2 cellular contexts compared by ENCODE assay signal in the genomic region with DNA sequence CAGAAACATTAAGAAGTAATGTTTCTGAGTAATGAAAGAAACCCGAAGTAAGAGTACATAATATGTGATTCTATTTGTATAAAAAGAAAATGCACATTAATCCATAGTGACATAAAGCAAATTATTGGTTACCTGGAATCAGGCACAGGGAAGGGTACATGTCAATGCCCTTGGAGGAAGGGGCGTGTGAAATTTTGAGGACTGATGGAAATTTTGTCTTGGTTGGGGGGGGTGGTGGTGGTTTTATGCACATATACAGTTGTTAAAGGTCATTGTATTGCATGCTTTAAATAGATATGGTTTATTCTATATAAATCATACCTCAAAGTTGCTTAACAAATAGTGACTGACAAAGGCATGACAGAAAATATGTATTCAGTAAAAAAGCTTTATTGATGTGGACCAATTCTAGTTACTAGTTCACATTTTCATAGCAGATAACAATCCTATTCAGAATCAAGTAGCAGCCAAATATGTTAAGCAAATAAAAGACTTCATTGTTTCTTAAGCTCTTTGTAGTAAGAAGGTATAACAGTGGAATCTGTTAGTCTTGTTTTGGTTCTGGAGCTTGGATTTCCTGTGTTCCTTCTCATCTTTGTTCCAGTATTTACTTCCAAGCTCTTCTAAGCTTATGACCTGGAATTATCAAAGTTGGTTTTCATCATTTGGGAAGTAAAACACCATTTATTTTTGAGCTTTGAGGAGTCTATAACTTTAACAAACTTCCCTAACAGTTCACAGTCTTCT.
TF ChIP-seq lines count a peak whose summit lies in the region.

No MANE protein-coding gene starts in this region.

TF ChIP-seq in SK-N-SH, 30 proteins besides CTCF, POLR2A, EP300 and RAD21 (continued from another document):
- TF ChIP-seq, protein P1, sequence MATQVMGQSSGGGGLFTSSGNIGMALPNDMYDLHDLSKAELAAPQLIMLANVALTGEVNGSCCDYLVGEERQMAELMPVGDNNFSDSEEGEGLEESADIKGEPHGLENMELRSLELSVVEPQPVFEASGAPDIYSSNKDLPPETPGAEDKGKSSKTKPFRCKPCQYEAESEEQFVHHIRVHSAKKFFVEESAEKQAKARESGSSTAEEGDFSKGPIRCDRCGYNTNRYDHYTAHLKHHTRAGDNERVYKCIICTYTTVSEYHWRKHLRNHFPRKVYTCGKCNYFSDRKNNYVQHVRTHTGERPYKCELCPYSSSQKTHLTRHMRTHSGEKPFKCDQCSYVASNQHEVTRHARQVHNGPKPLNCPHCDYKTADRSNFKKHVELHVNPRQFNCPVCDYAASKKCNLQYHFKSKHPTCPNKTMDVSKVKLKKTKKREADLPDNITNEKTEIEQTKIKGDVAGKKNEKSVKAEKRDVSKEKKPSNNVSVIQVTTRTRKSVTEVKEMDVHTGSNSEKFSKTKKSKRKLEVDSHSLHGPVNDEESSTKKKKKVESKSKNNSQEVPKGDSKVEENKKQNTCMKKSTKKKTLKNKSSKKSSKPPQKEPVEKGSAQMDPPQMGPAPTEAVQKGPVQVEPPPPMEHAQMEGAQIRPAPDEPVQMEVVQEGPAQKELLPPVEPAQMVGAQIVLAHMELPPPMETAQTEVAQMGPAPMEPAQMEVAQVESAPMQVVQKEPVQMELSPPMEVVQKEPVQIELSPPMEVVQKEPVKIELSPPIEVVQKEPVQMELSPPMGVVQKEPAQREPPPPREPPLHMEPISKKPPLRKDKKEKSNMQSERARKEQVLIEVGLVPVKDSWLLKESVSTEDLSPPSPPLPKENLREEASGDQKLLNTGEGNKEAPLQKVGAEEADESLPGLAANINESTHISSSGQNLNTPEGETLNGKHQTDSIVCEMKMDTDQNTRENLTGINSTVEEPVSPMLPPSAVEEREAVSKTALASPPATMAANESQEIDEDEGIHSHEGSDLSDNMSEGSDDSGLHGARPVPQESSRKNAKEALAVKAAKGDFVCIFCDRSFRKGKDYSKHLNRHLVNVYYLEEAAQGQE (IDR thresholded peaks at IDR 0.05; ENCODE audit: low read depth, low read length) = no peak
- TF ChIP-seq SIN3A (IDR thresholded peaks at IDR 0.05; ENCODE audit: borderline replicate concordance, low read depth, low read length) = no peak
- no peak for TF ChIP-seq TCF12 (IDR thresholded peaks at IDR 0.05)
- TF ChIP-seq, protein P2, sequence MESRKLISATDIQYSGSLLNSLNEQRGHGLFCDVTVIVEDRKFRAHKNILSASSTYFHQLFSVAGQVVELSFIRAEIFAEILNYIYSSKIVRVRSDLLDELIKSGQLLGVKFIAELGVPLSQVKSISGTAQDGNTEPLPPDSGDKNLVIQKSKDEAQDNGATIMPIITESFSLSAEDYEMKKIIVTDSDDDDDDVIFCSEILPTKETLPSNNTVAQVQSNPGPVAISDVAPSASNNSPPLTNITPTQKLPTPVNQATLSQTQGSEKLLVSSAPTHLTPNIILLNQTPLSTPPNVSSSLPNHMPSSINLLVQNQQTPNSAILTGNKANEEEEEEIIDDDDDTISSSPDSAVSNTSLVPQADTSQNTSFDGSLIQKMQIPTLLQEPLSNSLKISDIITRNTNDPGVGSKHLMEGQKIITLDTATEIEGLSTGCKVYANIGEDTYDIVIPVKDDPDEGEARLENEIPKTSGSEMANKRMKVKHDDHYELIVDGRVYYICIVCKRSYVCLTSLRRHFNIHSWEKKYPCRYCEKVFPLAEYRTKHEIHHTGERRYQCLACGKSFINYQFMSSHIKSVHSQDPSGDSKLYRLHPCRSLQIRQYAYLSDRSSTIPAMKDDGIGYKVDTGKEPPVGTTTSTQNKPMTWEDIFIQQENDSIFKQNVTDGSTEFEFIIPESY (IDR thresholded peaks at IDR 0.05; ENCODE audit: borderline replicate concordance, low read depth) = no peak
- no peak for TF ChIP-seq RCOR1 (IDR thresholded peaks at IDR 0.05; ENCODE audit: low read length)
- no peak for TF ChIP-seq RXRA (IDR thresholded peaks at IDR 0.05; ENCODE audit: borderline replicate concordance, low read depth)
- TF ChIP-seq, protein P3, sequence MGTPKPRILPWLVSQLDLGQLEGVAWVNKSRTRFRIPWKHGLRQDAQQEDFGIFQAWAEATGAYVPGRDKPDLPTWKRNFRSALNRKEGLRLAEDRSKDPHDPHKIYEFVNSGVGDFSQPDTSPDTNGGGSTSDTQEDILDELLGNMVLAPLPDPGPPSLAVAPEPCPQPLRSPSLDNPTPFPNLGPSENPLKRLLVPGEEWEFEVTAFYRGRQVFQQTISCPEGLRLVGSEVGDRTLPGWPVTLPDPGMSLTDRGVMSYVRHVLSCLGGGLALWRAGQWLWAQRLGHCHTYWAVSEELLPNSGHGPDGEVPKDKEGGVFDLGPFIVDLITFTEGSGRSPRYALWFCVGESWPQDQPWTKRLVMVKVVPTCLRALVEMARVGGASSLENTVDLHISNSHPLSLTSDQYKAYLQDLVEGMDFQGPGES (IDR thresholded peaks at IDR 0.05; ENCODE audit: low read depth, low read length) = no peak
- no peak for TF ChIP-seq GABPA (IDR thresholded peaks at IDR 0.05; ENCODE audit: low read depth)
- no peak for TF ChIP-seq JUND (IDR thresholded peaks at IDR 0.05)

TF ChIP-seq in SK-N-SH treated with all-trans-retinoic acid at 6 μM for 48 hours, 23 proteins besides CTCF, POLR2A, EP300 and RAD21 (continued from another document):
- TF ChIP-seq, protein P4, sequence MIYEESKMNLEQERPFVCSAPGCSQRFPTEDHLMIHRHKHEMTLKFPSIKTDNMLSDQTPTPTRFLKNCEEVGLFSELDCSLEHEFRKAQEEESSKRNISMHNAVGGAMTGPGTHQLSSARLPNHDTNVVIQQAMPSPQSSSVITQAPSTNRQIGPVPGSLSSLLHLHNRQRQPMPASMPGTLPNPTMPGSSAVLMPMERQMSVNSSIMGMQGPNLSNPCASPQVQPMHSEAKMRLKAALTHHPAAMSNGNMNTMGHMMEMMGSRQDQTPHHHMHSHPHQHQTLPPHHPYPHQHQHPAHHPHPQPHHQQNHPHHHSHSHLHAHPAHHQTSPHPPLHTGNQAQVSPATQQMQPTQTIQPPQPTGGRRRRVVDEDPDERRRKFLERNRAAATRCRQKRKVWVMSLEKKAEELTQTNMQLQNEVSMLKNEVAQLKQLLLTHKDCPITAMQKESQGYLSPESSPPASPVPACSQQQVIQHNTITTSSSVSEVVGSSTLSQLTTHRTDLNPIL (CRISPR knock-in tag; IDR thresholded peaks at IDR 0.05; ENCODE audit: low read depth) = no peak
- TF ChIP-seq ZNF565 (CRISPR knock-in tag; conservative IDR thresholded peaks at IDR 0.05; ENCODE audit: low read depth) (no peak), PPARA (CRISPR knock-in tag; IDR thresholded peaks at IDR 0.05; ENCODE audit: borderline replicate concordance) (no peak), ZNF8 (CRISPR knock-in tag; IDR thresholded peaks at IDR 0.05) (no peak), ZC3H10 (CRISPR knock-in tag; IDR thresholded peaks at IDR 0.05) (no peak), OSR1 (CRISPR knock-in tag; IDR thresholded peaks at IDR 0.05) (no peak), BACH2 (CRISPR knock-in tag; IDR thresholded peaks at IDR 0.05; ENCODE audit: borderline replicate concordance) (no peak)
- TF ChIP-seq, protein P5, sequence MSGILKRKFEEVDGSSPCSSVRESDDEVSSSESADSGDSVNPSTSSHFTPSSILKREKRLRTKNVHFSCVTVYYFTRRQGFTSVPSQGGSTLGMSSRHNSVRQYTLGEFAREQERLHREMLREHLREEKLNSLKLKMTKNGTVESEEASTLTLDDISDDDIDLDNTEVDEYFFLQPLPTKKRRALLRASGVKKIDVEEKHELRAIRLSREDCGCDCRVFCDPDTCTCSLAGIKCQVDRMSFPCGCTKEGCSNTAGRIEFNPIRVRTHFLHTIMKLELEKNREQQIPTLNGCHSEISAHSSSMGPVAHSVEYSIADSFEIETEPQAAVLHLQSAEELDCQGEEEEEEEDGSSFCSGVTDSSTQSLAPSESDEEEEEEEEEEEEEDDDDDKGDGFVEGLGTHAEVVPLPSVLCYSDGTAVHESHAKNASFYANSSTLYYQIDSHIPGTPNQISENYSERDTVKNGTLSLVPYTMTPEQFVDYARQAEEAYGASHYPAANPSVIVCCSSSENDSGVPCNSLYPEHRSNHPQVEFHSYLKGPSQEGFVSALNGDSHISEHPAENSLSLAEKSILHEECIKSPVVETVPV (CRISPR knock-in tag; IDR thresholded peaks at IDR 0.05) = no peak
